ENCODE assay signal across 1 cellular context in genomic region chr5:103942587-103943186, GRCh38.
TF ChIP-seq lines count a peak whose summit lies in the region.

No MANE protein-coding gene starts in this region.

TF ChIP-seq in HCT116, 20 proteins besides CTCF, POLR2A, EP300 and RAD21 (continued from another document):
- no peak for TF ChIP-seq REST (IDR thresholded peaks at IDR 0.05; ENCODE audit: low read depth)
- TF ChIP-seq EZH2 (IDR thresholded peaks at IDR 0.05): no peak
- TF ChIP-seq EGR1 (IDR thresholded peaks at IDR 0.05; ENCODE audit: low read depth): no peak
- no peak for TF ChIP-seq CBX3 (IDR thresholded peaks at IDR 0.05; ENCODE audit: low read depth)
TF ChIP-seq in HCT116: peak in this region for 0.
